In genomic region chr14:35078082-35078481, GRCh38 we compare ENCODE assay signal across 16 cellular contexts. TPM values are rescaled to one million over a fixed set of nuclear protein-coding genes. Genes with fewer than 3 reads are reported as not detected.
DNase-seq lines count a peak whose midpoint lies in the region; ATAC-seq and FAIRE-seq lines count a peak whose summit lies in the region.
"Had no signal": no experiment of that assay in that cellular context is flagged by ENCODE, and none has a peak within 500 bp of the region (broad histone marks: within the 10 kb centered on the region; RNA-seq: fewer than 3 reads in every experiment).

No MANE protein-coding gene starts in this region.

- DNase-seq in HuH-7 (ENCODE audit: low spot score) (peak; percentile 8), left lobe of liver (ENCODE audit: low spot score) (peak; percentile 52), small intestine (peak; percentile 94), HPDE6-E6E7 (ENCODE audit: extremely low spot score) (no peak), MG63 (no peak)
- no peak for DNase-seq in central memory CD8-positive, alpha-beta T cell (ENCODE audit: low spot score in 2 of 2)
- DNase-seq: ACHN; C1 segment of cervical spinal cord; Calu3; CD4-positive, alpha-beta T cell; DMS 273 treated with DMSO at 0.1 percent for 48 hours; GOT3; H9; IMR-90 had no signal

- ATAC-seq in central memory CD8-positive, alpha-beta T cell (replicated peaks; ENCODE audit: extremely low read depth, poor library complexity, severe bottlenecking): no peak
- ATAC-seq in left lobe of liver (peak; percentile 98), HG02981 (IDR thresholded peaks at IDR 0.05; ENCODE audit: unreplicated experiment) (no peak)

- H3K4me3 ChIP-seq in small intestine (ENCODE audit: low read depth in 1 of 2, low read length in 2 of 2) (no peak overlapping the region), MG63 (no peak overlapping the region)

- peaks cover 30% of the 10 kb centered on the region for H3K36me3 Mint-ChIP-seq in central memory CD8-positive, alpha-beta T cell (ENCODE audit: insufficient read depth)

- H3K36me3 ChIP-seq in small intestine (ENCODE audit: control insufficient read depth in 2 of 2, insufficient read depth in 2 of 2, low read length in 2 of 2) (peaks cover 4 to 12% of the 10 kb centered on the region in 2 donors), MG63 (no peaks in the 10 kb centered on the region; the same call in 1 of the 2 replicates)

- H3K27me3 ChIP-seq in small intestine (ENCODE audit: control insufficient read depth in 2 of 2, insufficient read depth in 2 of 2, low read length in 2 of 2) (no peaks in the 10 kb centered on the region), MG63 (no peaks in the 10 kb centered on the region)

- WGBS in small intestine, 3 donors: 54 to 83% (median 59%) methylated on average over 2 of the region's 2 CpGs

- peak; percentile 92 for FAIRE-seq in small intestine (lab: Jason Lieb, UNC)

- no peaks in the 10 kb centered on the region for H3K4me1 ChIP-seq in small intestine (ENCODE audit: control insufficient read depth in 2 of 2, insufficient read depth in 1 of 2, low read depth in 1 of 2, low read length in 1 of 2)

- no peaks in the 10 kb centered on the region for H3K9me3 Mint-ChIP-seq in central memory CD8-positive, alpha-beta T cell
- H3K9me3 Mint-ChIP-seq: CD4-positive, alpha-beta T cell; H9 had no signal

- no peaks in the 10 kb centered on the region for H3K4me1 Mint-ChIP-seq in central memory CD8-positive, alpha-beta T cell
- H3K4me1 Mint-ChIP-seq: B cell, H9 had no signal

- H3K9me3 ChIP-seq in small intestine (ENCODE audit: control insufficient read depth, low read depth) (no peaks in the 10 kb centered on the region), MG63 (no peaks in the 10 kb centered on the region)

- H3K4me3 Mint-ChIP-seq in central memory CD8-positive, alpha-beta T cell: no peak overlapping the region
- H3K4me3 Mint-ChIP-seq: B cell; CD4-positive, alpha-beta T cell; H9 had no signal

- peak overlapping the region in 1 of 2 donors; percentile 63 for H3K27ac ChIP-seq in small intestine (ENCODE audit: low read depth in 1 of 2, low read length in 1 of 2)

- peak overlapping the region; percentile 32 for H3K27ac Mint-ChIP-seq in central memory CD8-positive, alpha-beta T cell (ENCODE audit: low read depth)
- H3K27ac Mint-ChIP-seq: B cell; CD4-positive, alpha-beta T cell; H9 had no signal

- no peaks in the 10 kb centered on the region for H3K27me3 Mint-ChIP-seq in central memory CD8-positive, alpha-beta T cell
- H3K27me3 Mint-ChIP-seq: B cell; CD4-positive, alpha-beta T cell had no signal

RNA-seq across cellular contexts. Expression of gene FAM177A1, which starts 32.0 kb away (rescaled TPM):
- total RNA-seq in left lobe of liver: 48.2 TPM
- 100 to 1,000 TPM in 1 of 3 donors, 10 to 100 TPM in 2; 47.7 to 111 (median 82.4) TPM for polyA plus RNA-seq in small intestine
- total RNA-seq in MG63 (2014; rRNA removed; shearing (Covaris generic); ENCODE audit: low replicate concordance): 15.7 and 38.3 TPM in 2 replicates

RNA-seq across cellular contexts. Expression of gene PPP2R3C, which starts 43.7 kb away (rescaled TPM):
- 6.1 TPM for total RNA-seq in left lobe of liver
- 10 to 100 TPM; 23.3 to 49.2 (median 48.9) TPM for polyA plus RNA-seq in small intestine
- 13.3 and 18.0 TPM in 2 replicates for total RNA-seq in MG63 (2014; rRNA removed; shearing (Covaris generic); ENCODE audit: low replicate concordance)

RNA-seq across cellular contexts. Expression of gene PRORP, which starts 44.3 kb away (rescaled TPM):
- total RNA-seq in left lobe of liver: 18.1 TPM
- 10 to 100 TPM in 2 of 3 donors, 1 to 10 TPM in 1; 8.1 to 21.1 (median 10.8) TPM for polyA plus RNA-seq in small intestine
- 17.8 and 21.2 TPM in 2 replicates for total RNA-seq in MG63 (2014; rRNA removed; shearing (Covaris generic); ENCODE audit: low replicate concordance)

Comparison
In these comparisons a context has a peak if more than half of its experiments do, and no peak if none do; other contexts are left out.
1. DNase-seq: peak in HuH-7 (single experiment), left lobe of liver (single experiment) and small intestine (single experiment); none in central memory CD8-positive, alpha-beta T cell (0 of 2), HPDE6-E6E7 (single experiment) and MG63 (single experiment).